Comparison of ENCODE assay signal across 1 cellular context in the genomic region with DNA sequence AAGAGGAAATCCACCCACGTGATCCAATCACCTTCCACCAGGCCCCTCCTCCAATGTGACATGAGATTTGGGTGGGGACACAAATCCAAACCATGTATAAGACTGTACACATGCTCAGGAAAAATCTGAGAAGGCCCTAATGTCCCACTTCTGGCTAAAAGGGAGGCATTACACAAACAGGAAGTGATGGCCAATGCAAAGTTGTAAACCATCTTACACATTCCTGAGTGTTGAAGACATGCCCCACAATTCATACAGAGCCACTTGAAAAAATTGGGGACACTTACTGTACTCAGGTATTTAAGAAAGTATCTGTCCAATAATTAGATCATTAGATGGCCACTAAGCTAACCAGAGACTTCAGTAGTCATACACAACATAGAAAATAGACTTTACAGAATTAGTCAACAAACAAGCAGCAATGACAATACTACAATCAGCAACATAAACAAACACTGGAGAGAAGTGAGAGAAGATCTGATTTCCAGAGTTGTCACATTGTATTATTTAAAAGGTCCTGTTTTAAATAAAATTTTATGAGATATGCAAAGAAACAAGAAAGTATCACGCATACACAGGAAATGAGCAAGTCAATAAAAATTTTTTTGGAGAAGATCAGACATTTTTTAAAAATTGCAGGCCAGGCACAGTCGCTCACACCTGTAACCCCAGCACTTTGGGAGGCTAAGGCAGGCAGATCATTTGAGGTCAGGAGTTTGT.
TF ChIP-seq lines count a peak whose summit lies in the region.

No MANE protein-coding gene starts in this region.

TF ChIP-seq in IMR-90, 13 proteins besides CTCF, POLR2A, EP300 and RAD21:
- no peak for TF ChIP-seq RFX5 (IDR thresholded peaks at IDR 0.05; ENCODE audit: low read depth, low read length)
- TF ChIP-seq FOS (IDR thresholded peaks at IDR 0.05; ENCODE audit: low read depth, low read length) = no peak
- no peak for TF ChIP-seq NFE2L2 (IDR thresholded peaks at IDR 0.05; ENCODE audit: low read depth, low read length)
- no peak for TF ChIP-seq CHD1 (IDR thresholded peaks at IDR 0.05; ENCODE audit: low read depth, low read length)
- TF ChIP-seq MAFK (IDR thresholded peaks at IDR 0.05; ENCODE audit: low read depth, low read length) = no peak
